Comparison of ENCODE assay signal across 19 cellular contexts in genomic region chr3:42549131-42549530, GRCh38. TPM values are rescaled to one million over a fixed set of nuclear protein-coding genes. Genes with fewer than 3 reads are reported as not detected.
A peak's percentile ranks its signal among the peaks of the same experiment; 100 is the strongest.
DNase-seq lines count a peak whose midpoint lies in the region; ATAC-seq and TF ChIP-seq lines count a peak whose summit lies in the region.
"Had no signal": no experiment of that assay in that cellular context is flagged by ENCODE, and none has a peak within 500 bp of the region (broad histone marks: within the 10 kb centered on the region; RNA-seq: fewer than 3 reads in every experiment).

No MANE protein-coding gene starts in this region.

- no peak overlapping the region for H3K9ac ChIP-seq in Karpas-422 (ENCODE audit: low read length)

- H3K36me3 ChIP-seq in breast epithelium = no peaks in the 10 kb centered on the region
- H3K36me3 ChIP-seq in Karpas-422 (ENCODE audit: insufficient read depth, low read length) = peaks cover 22% of the 10 kb centered on the region

- H3K27me3 ChIP-seq in breast epithelium (no peaks in the 10 kb centered on the region), Karpas-422 (ENCODE audit: low read length) (no peaks in the 10 kb centered on the region)

- BruUV-seq in MCF 10A (replicated peaks; lab: Mats Ljungman, UMichigan) = no TSS peak

- no peak overlapping the region for H2AFZ ChIP-seq in Karpas-422 (ENCODE audit: low read length)

- H3K4me1 ChIP-seq in breast epithelium (no peaks in the 10 kb centered on the region), Karpas-422 (ENCODE audit: low read length) (no peaks in the 10 kb centered on the region)

- ATAC-seq in T-helper 17 cell = no peak
- ATAC-seq in central memory CD8-positive, alpha-beta T cell (replicated peaks; ENCODE audit: extremely low read depth, poor library complexity, severe bottlenecking) = no peak
- no peak for ATAC-seq in stimulated activated naive B cell treated with anti-CD40 and anti-IgM and Interleukin-4, amounts not matched to agents 10 μg/mL and 1 μg/mL and 100 μg/mL, for 72 hours (replicated peaks)
- no peak for ATAC-seq in HG02759 (IDR thresholded peaks at IDR 0.05; ENCODE audit: unreplicated experiment)

- no peak for DNase-seq in MCF 10A (ENCODE audit: unreplicated experiment)
- no peak for DNase-seq in breast epithelium (ENCODE audit: low spot score in 2 of 2)
- DNase-seq in T-helper 17 cell = no peak
- no peak for DNase-seq in central memory CD8-positive, alpha-beta T cell (ENCODE audit: low spot score in 2 of 2)
- DNase-seq in stimulated activated naive B cell treated with anti-CD40 and anti-IgM and Interleukin-4, amounts not matched to agents 10 μg/mL and 1 μg/mL and 100 μg/mL, for 72 hours = no peak
- DNase-seq in NCI-H1417 (lab: John Stamatoyannopoulos, UW) = no peak
- no peak for DNase-seq in Karpas-422
- DNase-seq: ACHN; C1 segment of cervical spinal cord; CD4-positive, alpha-beta memory T cell; DMS153; DND-41; GDM1; HCEC 1CT; HFFc6; IMR-90 had no signal

- TF ChIP-seq CTCF in MCF 10A (IDR thresholded peaks at IDR 0.05; ENCODE audit: unreplicated experiment) (no peak), breast epithelium (IDR thresholded peaks at IDR 0.05) (no peak)

- H3K9me3 Mint-ChIP-seq in MCF 10A (ENCODE audit: unreplicated experiment) = no peaks in the 10 kb centered on the region
- no peaks in the 10 kb centered on the region for H3K9me3 Mint-ChIP-seq in central memory CD8-positive, alpha-beta T cell
- no peaks in the 10 kb centered on the region for H3K9me3 Mint-ChIP-seq in stimulated activated naive B cell treated with anti-CD40 and anti-IgM and Interleukin-4, amounts not matched to agents 10 μg/mL and 1 μg/mL and 100 μg/mL, for 72 hours
- H3K9me3 Mint-ChIP-seq: CD4-positive, alpha-beta memory T cell; HFFc6 had no signal

- no peak for TF ChIP-seq POLR2A in breast epithelium (IDR thresholded peaks at IDR 0.05)

- H3K4me3 Mint-ChIP-seq in MCF 10A (ENCODE audit: unreplicated experiment) (no peak overlapping the region), T-helper 17 cell (peak overlapping the region; percentile 45)
- H3K4me3 Mint-ChIP-seq in central memory CD8-positive, alpha-beta T cell = no peak overlapping the region
- no peak overlapping the region for H3K4me3 Mint-ChIP-seq in stimulated activated naive B cell treated with anti-CD40 and anti-IgM and Interleukin-4, amounts not matched to agents 10 μg/mL and 1 μg/mL and 100 μg/mL, for 72 hours
- H3K4me3 Mint-ChIP-seq: HFFc6 had no signal

- H3K36me3 Mint-ChIP-seq in MCF 10A (ENCODE audit: insufficient read depth, unreplicated experiment) (peaks cover 61% of the 10 kb centered on the region), T-helper 17 cell (ENCODE audit: low read depth) (peaks cover 8% of the 10 kb centered on the region)
- peaks cover 17% of the 10 kb centered on the region for H3K36me3 Mint-ChIP-seq in central memory CD8-positive, alpha-beta T cell (ENCODE audit: insufficient read depth)
- peaks cover 25 to 36% of the 10 kb centered on the region in 2 donors for H3K36me3 Mint-ChIP-seq in stimulated activated naive B cell treated with anti-CD40 and anti-IgM and Interleukin-4, amounts not matched to agents 10 μg/mL and 1 μg/mL and 100 μg/mL, for 72 hours

- no peaks in the 10 kb centered on the region for H3K27me3 Mint-ChIP-seq in MCF 10A (ENCODE audit: insufficient read depth, unreplicated experiment)
- H3K27me3 Mint-ChIP-seq in T-helper 17 cell = no peaks in the 10 kb centered on the region
- no peaks in the 10 kb centered on the region for H3K27me3 Mint-ChIP-seq in central memory CD8-positive, alpha-beta T cell
- H3K27me3 Mint-ChIP-seq in stimulated activated naive B cell treated with anti-CD40 and anti-IgM and Interleukin-4, amounts not matched to agents 10 μg/mL and 1 μg/mL and 100 μg/mL, for 72 hours = no peaks in the 10 kb centered on the region
- H3K27me3 Mint-ChIP-seq: CD4-positive, alpha-beta memory T cell had no signal

- H3K9me3 ChIP-seq in breast epithelium (no peaks in the 10 kb centered on the region), T-helper 17 cell (ENCODE audit: control insufficient read depth, low read length, poor library complexity, severe bottlenecking) (no peaks in the 10 kb centered on the region), Karpas-422 (ENCODE audit: low read length) (no peaks in the 10 kb centered on the region)

- H3K79me2 ChIP-seq in Karpas-422 (ENCODE audit: low read length) = no peaks in the 10 kb centered on the region

- H3K27ac Mint-ChIP-seq in MCF 10A (ENCODE audit: low read depth, unreplicated experiment) (peak overlapping the region; percentile 41), T-helper 17 cell (no peak overlapping the region)
- H3K27ac Mint-ChIP-seq in central memory CD8-positive, alpha-beta T cell (ENCODE audit: low read depth) = peak overlapping the region; percentile 6
- H3K27ac Mint-ChIP-seq in stimulated activated naive B cell treated with anti-CD40 and anti-IgM and Interleukin-4, amounts not matched to agents 10 μg/mL and 1 μg/mL and 100 μg/mL, for 72 hours = peak overlapping the region; percentile 7
- H3K27ac Mint-ChIP-seq: HFFc6 had no signal

- no peaks in the 10 kb centered on the region for H4K20me1 ChIP-seq in Karpas-422 (ENCODE audit: insufficient read depth, low read depth, low read length)

- no peak overlapping the region for H3K27ac ChIP-seq in breast epithelium
- H3K27ac ChIP-seq in Karpas-422 (ENCODE audit: low read length) = no peak overlapping the region

- CTCF ChIA-PET in MCF 10A (lab: Yijun Ruan, JAX) = interaction anchor here (0.7 to 6.2 kb wide), 10 partner anchors 10 to 691 kb away, joined by 3 to 51 read pairs (median 8); no protein-coding TSS in a partner anchor

- POLR2A ChIA-PET in MCF 10A (lab: Yijun Ruan, JAX) = no interaction called here

- intact Hi-C loops in MCF 10A (cut with micrococcal nuclease) = loop anchor here (5.0 kb wide), 1 partner anchor 333 kb away; no protein-coding TSS in a partner anchor
- intact Hi-C loops in breast epithelium (cut with DNase I; ENCODE audit: low total_unique reads) = loop anchor here (5.0 kb wide), 2 partner anchors 1352 to 1427 kb away; partner anchors contain the start of gene CTNNB1

- H3K4me1 Mint-ChIP-seq in MCF 10A (ENCODE audit: insufficient read depth, unreplicated experiment) = no peaks in the 10 kb centered on the region
- peaks cover 31% of the 10 kb centered on the region for H3K4me1 Mint-ChIP-seq in T-helper 17 cell
- H3K4me1 Mint-ChIP-seq in central memory CD8-positive, alpha-beta T cell = peaks cover 8% of the 10 kb centered on the region
- peaks cover 0 to 3% of the 10 kb centered on the region in 2 donors for H3K4me1 Mint-ChIP-seq in stimulated activated naive B cell treated with anti-CD40 and anti-IgM and Interleukin-4, amounts not matched to agents 10 μg/mL and 1 μg/mL and 100 μg/mL, for 72 hours

- no peak overlapping the region for H3K4me2 ChIP-seq in Karpas-422 (ENCODE audit: low read depth, low read length, poor library complexity, severe bottlenecking)

- no peak overlapping the region for H3K4me3 ChIP-seq in breast epithelium
- no peak overlapping the region for H3K4me3 ChIP-seq in Karpas-422 (ENCODE audit: low read length)

- no peaks in the 10 kb centered on the region for H3K9me2 ChIP-seq in Karpas-422 (replicated peaks; ENCODE audit: insufficient read depth, low read length)

RNA-seq across cellular contexts. Expression of gene SEC22C, which starts 32.6 kb away (rescaled TPM):
- total RNA-seq in MCF 10A (2022) (52.1 and 55.7 TPM in 2 replicates), breast epithelium (10 to 100 TPM; 48.8 to 68.8 (median 61.9) TPM), T-helper 17 cell (10 to 100 TPM; 83.2 to 84.5 TPM)
- total RNA-seq in Karpas-422 (2014; rRNA removed; shearing (Covaris generic); ENCODE audit: low replicate concordance) = 36.4 and 49.8 TPM in 2 replicates

RNA-seq across cellular contexts. Expression of gene SS18L2, which starts 41.5 kb away (rescaled TPM):
- total RNA-seq in MCF 10A (2022) (22.1 and 26.2 TPM in 2 replicates), breast epithelium (10 to 100 TPM; 19.8 to 29.5 (median 23.7) TPM), T-helper 17 cell (10 to 100 TPM; 42.7 to 49.1 TPM)
- total RNA-seq in Karpas-422 (2014; rRNA removed; shearing (Covaris generic); ENCODE audit: low replicate concordance) = 57.5 and 105 TPM in 2 replicates

RNA-seq across cellular contexts. Expression of gene VIPR1, which starts 46.7 kb away (rescaled TPM):
- 0.28 and 0.54 TPM in 2 replicates for total RNA-seq in MCF 10A (2022)
- total RNA-seq in breast epithelium = 10 to 100 TPM; 16.3 to 40.2 (median 25.2) TPM
- total RNA-seq in T-helper 17 cell = 10 to 100 TPM; 33.4 to 72.9 TPM
- 0.41 and 2.5 TPM in 2 replicates for total RNA-seq in Karpas-422 (2014; rRNA removed; shearing (Covaris generic); ENCODE audit: low replicate concordance)
- total RNA-seq: A172, H4, HFFc6, IMR-90 had no signal

RNA-seq across cellular contexts. Expression of gene NKTR, which starts 51.4 kb away (rescaled TPM):
- 63.4 and 63.5 TPM in 2 replicates for total RNA-seq in MCF 10A (2022)
- total RNA-seq in breast epithelium = 100 to 1,000 TPM; 132 to 214 (median 175) TPM
- 100 to 1,000 TPM; 240 to 241 TPM for total RNA-seq in T-helper 17 cell
- 103 and 178 TPM in 2 replicates for total RNA-seq in Karpas-422 (2014; rRNA removed; shearing (Covaris generic); ENCODE audit: low replicate concordance)
